Comparison of ENCODE assay signal across 25 cellular contexts in the genomic region with DNA sequence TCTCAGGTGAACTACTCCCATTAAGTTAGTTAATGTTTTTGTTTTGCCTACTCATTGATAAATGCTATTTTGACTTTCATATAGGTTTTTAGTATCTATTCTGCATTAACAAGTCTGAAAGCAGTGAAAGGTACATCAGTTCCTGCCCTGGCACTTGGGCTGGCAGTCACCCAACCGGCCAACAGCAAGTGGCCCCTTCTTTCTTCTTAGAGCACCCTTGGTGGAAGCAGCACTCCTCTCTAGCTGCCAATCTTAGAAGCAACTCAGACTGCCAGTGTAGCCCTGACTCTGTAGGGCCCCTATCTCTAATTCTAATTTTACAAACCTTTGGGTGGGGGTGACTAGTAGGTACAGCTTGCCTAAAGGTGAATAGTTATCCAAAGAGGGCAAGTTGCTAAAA.
"Had no signal": no experiment of that assay in that cellular context is flagged by ENCODE, and none has a peak within 500 bp of the region (broad histone marks: within the 10 kb centered on the region; RNA-seq: fewer than 3 reads in every experiment).

No MANE protein-coding gene starts in this region.

- H3K9me3 ChIP-seq: ovary, right atrium auricular region, right lobe of liver, stomach, testis, tibial artery had no signal

- H3K27me3 ChIP-seq: neural progenitor cell, ovary, right atrium auricular region, right lobe of liver, stomach, testis, tibial artery had no signal

- H3K27ac Mint-ChIP-seq: memory B cell; natural killer cell; nephron progenitor cell; neural progenitor cell; progenitor cell of endocrine pancreas; stimulated activated naive B cell treated with anti-CD40 and anti-IgM and Interleukin-4, amounts not matched to agents 10 μg/mL and 1 μg/mL and 100 μg/mL, for 72 hours; type B pancreatic cell had no signal

- H3K36me3 ChIP-seq: neural progenitor cell, ovary, right atrium auricular region, right lobe of liver, stomach, tibial artery had no signal

- H3K4me1 ChIP-seq: neural progenitor cell, right atrium auricular region, testis, tibial artery had no signal

- H3K36me3 Mint-ChIP-seq: natural killer cell, neural progenitor cell, type B pancreatic cell had no signal

- H3K4me3 Mint-ChIP-seq: memory B cell; naive B cell; natural killer cell; nephron progenitor cell; neural progenitor cell; stimulated activated naive B cell treated with anti-CD40 and anti-IgM and Interleukin-4, amounts not matched to agents 10 μg/mL and 1 μg/mL and 100 μg/mL, for 72 hours; type B pancreatic cell had no signal

- ATAC-seq: left cardiac atrium; left lobe of liver; natural killer cell; stimulated activated naive B cell treated with anti-CD40 and anti-IgM and Interleukin-4, amounts not matched to agents 10 μg/mL and 1 μg/mL and 100 μg/mL, for 72 hours; stimulated activated naive CD8-positive, alpha-beta T cell treated with anti-CD3 and anti-CD28 coated beads, Interleukin-15, Interleukin-2, amounts not matched to agents 100 U/mL and 50 U/mL, for 24 hours had no signal

- H3K27ac ChIP-seq: neural progenitor cell, ovary, right atrium auricular region, right lobe of liver, stomach, testis, tibial artery had no signal

- H3K4me3 ChIP-seq: neural progenitor cell, ovary, right atrium auricular region, right lobe of liver, smooth muscle cell, stomach, testis, tibial artery had no signal

- H3K9me3 Mint-ChIP-seq: memory B cell, natural killer cell, neural progenitor cell had no signal

- H3K27me3 Mint-ChIP-seq: memory B cell; naive B cell; progenitor cell of endocrine pancreas; stimulated activated naive B cell treated with anti-CD40 and anti-IgM and Interleukin-4, amounts not matched to agents 10 μg/mL and 1 μg/mL and 100 μg/mL, for 72 hours; type B pancreatic cell had no signal

- H3K4me1 Mint-ChIP-seq: natural killer cell had no signal

- DNase-seq: head of caudate nucleus; hippocampal formation; kidney glomerular epithelial cell; left cardiac atrium; naive B cell; natural killer cell; nephron progenitor cell; ovary; right lobe of liver; stimulated activated CD4-positive, alpha-beta T cell treated with anti-CD3 and anti-CD28 coated beads, Interleukin-12 subunit alpha, Interleukin-12 subunit beta, amount 100 ng/mL, for 4 hours; stimulated activated CD4-positive, alpha-beta T cell treated with anti-CD3 and anti-CD28 coated beads, Interleukin-15, amount 100 ng/mL, for 24 hours; stimulated activated CD4-positive, alpha-beta T cell treated with anti-CD3 and anti-CD28 coated beads, Interleukin-2, amount 100 ng/mL, for 24 hours; stimulated activated CD4-positive, alpha-beta T cell treated with anti-CD3 and anti-CD28 coated beads, Interleukin-4, amount 100 ng/mL, for 1 hour; stimulated activated naive B cell treated with anti-CD40 and anti-IgM and Interleukin-4, amounts not matched to agents 10 μg/mL and 1 μg/mL and 100 μg/mL, for 72 hours; stimulated activated naive CD8-positive, alpha-beta T cell treated with anti-CD3 and anti-CD28 coated beads, Interleukin-15, Interleukin-2, amounts not matched to agents 100 U/mL and 50 U/mL, for 24 hours; stomach; testis; tibial artery had no signal
